ENCODE assay signal across 8 cellular contexts in the genomic region with DNA sequence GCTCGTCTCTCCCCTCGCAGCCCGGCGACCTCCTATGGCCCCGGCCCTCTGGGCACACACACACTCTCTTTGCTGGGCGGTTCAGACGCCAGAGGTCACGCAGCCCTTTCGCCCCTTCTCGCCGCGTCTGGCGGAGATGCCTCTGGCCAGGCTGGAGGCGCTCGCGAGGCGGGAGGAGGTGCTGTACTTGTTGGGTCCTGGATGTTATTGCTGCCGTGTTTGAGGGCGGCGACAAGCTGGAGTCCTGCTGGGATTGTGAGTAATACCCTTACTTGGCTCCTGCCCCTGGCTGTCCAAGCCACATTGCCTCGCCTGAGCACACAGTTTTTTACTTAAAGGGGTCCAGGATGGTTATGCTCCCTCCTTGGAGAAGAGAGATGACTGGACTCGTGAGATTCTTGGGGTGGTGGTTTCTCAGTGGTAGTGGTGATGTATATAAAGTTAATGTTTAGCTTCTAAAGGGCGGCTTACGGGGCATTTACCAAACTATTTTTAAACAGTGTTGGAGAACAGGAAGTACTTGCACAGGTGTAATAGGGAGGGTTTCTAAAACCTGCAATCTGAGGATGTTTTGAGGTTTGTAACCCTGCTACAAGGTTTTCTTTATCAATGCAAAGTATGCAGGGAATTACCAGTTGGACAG. TPM values are rescaled to one million over a fixed set of nuclear protein-coding genes. Genes with fewer than 3 reads are reported as not detected.
DNase-seq lines count a peak whose midpoint lies in the region; ATAC-seq and TF ChIP-seq lines count a peak whose summit lies in the region.

No MANE protein-coding gene starts in this region.

- no peaks in the 10 kb centered on the region for H3K27me3 Mint-ChIP-seq in CD4-positive, alpha-beta memory T cell

- peaks cover 7% of the 10 kb centered on the region for H3K36me3 ChIP-seq in CD4-positive, alpha-beta memory T cell (ENCODE audit: insufficient read depth, low read length)
- peaks cover 5% of the 10 kb centered on the region for H3K36me3 ChIP-seq in mucosa of descending colon (ENCODE audit: low read depth)

- POLR2A ChIA-PET in CD4-positive, alpha-beta memory T cell (lab: Charles Lee; ENCODE audit: partially characterized antibody): interaction anchor here (0.9 to 3.3 kb wide), 22 partner anchors 15 to 377 kb away, joined by 3 to 59 read pairs (median 5); a partner anchor contains a TSS

- no peaks in the 10 kb centered on the region for H3K27me3 ChIP-seq in CD4-positive, alpha-beta memory T cell (ENCODE audit: insufficient read depth, low read length)

- peaks cover 0 to 1% (median 0%) of the 10 kb centered on the region in 8 donors for H3K9me3 Mint-ChIP-seq in CD4-positive, alpha-beta memory T cell

- peak; percentile 44 for TF ChIP-seq CTCF in epithelial cell of proximal tubule (conservative IDR thresholded peaks at IDR 0.05; ENCODE audit: low read depth, low read length)
- TF ChIP-seq CTCF in mucosa of descending colon (IDR thresholded peaks at IDR 0.05): no peak

- peaks cover 25% of the 10 kb centered on the region for H3K4me1 ChIP-seq in CD4-positive, alpha-beta memory T cell (ENCODE audit: insufficient read depth, low read length)
- peaks cover 28% of the 10 kb centered on the region for H3K4me1 ChIP-seq in mucosa of descending colon (ENCODE audit: low read depth)

- no peaks in the 10 kb centered on the region for H3K9me3 ChIP-seq in CD4-positive, alpha-beta memory T cell (ENCODE audit: control insufficient read depth in 1 of 2, low read length in 2 of 2)
- no peaks in the 10 kb centered on the region for H3K9me3 ChIP-seq in mucosa of descending colon

- H3K27ac ChIP-seq in CD4-positive, alpha-beta memory T cell (ENCODE audit: low read depth, low read length): peak overlapping the region; percentile 75

- CTCF ChIA-PET in CD4-positive, alpha-beta memory T cell (lab: Charles Lee; ENCODE audit: partially characterized antibody): interaction anchor here (1.1 to 3.0 kb wide), 11 partner anchors 19 to 242 kb away, joined by 3 to 22 read pairs (median 5); a partner anchor contains a TSS

- peak in 4 of 5 donors; percentile 54 to 72 (median 56) for DNase-seq in CD4-positive, alpha-beta memory T cell
- DNase-seq in NOMO-1 treated with dmso at 0.1 percent for 144 hours (lab: John Stamatoyannopoulos, UW; ENCODE audit: unreplicated experiment): peak; percentile 78
- DNase-seq in activated T-cell treated with anti-CD3 and anti-CD28 coated beads for 4 hours: peak; percentile 32
- DNase-seq in epithelial cell of proximal tubule (ENCODE audit: low read depth): peak; percentile 65
- DNase-seq in mucosa of descending colon: peak; percentile 82 to 90 (median 87)
- DNase-seq in stimulated activated CD8-positive, alpha-beta memory T cell treated with anti-CD3 and anti-CD28 coated beads, Interleukin-4, amount 100 ng/mL, for 4 hours (ENCODE audit: low read depth in 2 of 2, low spot score in 1 of 2): peak; percentile 16 to 21

- intact Hi-C loops in CD4-positive, alpha-beta memory T cell (cut with micrococcal nuclease): loop anchor here (1.0 to 10.0 kb wide), 10 partner anchors 74 to 934 kb away; a partner anchor contains a TSS
- intact Hi-C loops in mucosa of descending colon (cut with DNase I, micrococcal nuclease): no loop called here

- peak overlapping the region; percentile 98 to 99 for H3K4me3 ChIP-seq in CD4-positive, alpha-beta memory T cell (ENCODE audit: low read length in 2 of 2)
- H3K4me3 ChIP-seq in epithelial cell of proximal tubule (ENCODE audit: low read depth, low read length): peak overlapping the region; percentile 74
- H3K4me3 ChIP-seq in mucosa of descending colon: peak overlapping the region; percentile 83

- H3K4me3 Mint-ChIP-seq in CD4-positive, alpha-beta memory T cell: peak overlapping the region; percentile 93 to 99 (median 96)

- H3K4me1 Mint-ChIP-seq in CD4-positive, alpha-beta memory T cell: peaks cover 20 to 44% (median 33%) of the 10 kb centered on the region in 4 donors

- peaks cover 11 to 25% of the 10 kb centered on the region in 2 donors for H3K36me3 Mint-ChIP-seq in CD4-positive, alpha-beta memory T cell

- ATAC-seq in GM19455 (IDR thresholded peaks at IDR 0.05; ENCODE audit: unreplicated experiment) (peak; percentile 66), HG03571 (IDR thresholded peaks at IDR 0.05; ENCODE audit: unreplicated experiment) (peak; percentile 56), mucosa of descending colon (peak; percentile 71)

- H3K27ac Mint-ChIP-seq in CD4-positive, alpha-beta memory T cell: peak overlapping the region; percentile 87 to 99 (median 97)

RNA-seq across cellular contexts. Expression of a gene that starts 0.6 kb away (rescaled TPM):
- total RNA-seq in CD4-positive, alpha-beta memory T cell: 10 to 100 TPM; 27.9 to 28.9 TPM
- polyA plus RNA-seq in CD4-positive, alpha-beta memory T cell: 10 to 100 TPM in 1 of 2 donors, 1 to 10 TPM in 1; 5.3 to 15.0 TPM
- total RNA-seq in epithelial cell of proximal tubule: 19.6 and 48.9 TPM in 2 replicates
- total RNA-seq in mucosa of descending colon: 100 to 1,000 TPM in 1 of 3 donors, 10 to 100 TPM in 2; 57.7 to 118 (median 67.6) TPM

Comparison
In these comparisons a context has a peak if more than half of its experiments do, and no peak if none do; other contexts are left out.
1. Peak in every context shown above with its lines: DNase-seq, ATAC-seq, H3K4me3 ChIP-seq and H3K27ac ChIP-seq.
2. DNase-seq: peak in every context shown above with its lines; median percentile 87 in mucosa of descending colon; 78 in NOMO-1 treated with dmso at 0.1 percent for 144 hours; 65 in epithelial cell of proximal tubule; 56 in CD4-positive, alpha-beta memory T cell; 32 in activated T-cell treated with anti-CD3 and anti-CD28 coated beads for 4 hours; 18 in stimulated activated CD8-positive, alpha-beta memory T cell treated with anti-CD3 and anti-CD28 coated beads, Interleukin-4, amount 100 ng/mL, for 4 hours.